ENCODE assay signal across 4 cellular contexts in the genomic region with DNA sequence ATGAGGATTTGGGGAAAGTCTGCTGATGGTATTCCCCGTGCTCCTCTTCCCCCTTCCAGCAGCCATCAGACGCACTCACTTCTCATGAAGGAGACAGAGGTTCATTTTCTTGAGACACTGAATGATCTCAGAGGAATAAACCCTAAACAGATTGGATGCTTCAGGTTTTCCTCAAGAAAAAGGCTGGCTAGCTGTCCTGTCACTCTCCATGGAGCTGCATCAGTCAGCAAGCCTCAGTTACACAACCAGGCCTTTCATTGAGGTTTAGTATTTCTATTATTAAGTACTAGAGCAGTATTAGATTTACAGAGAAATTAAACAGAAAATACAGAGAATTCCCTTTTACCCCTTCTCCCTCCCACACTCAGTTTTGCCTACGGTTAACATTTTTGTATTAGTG.
"Had no signal": no experiment of that assay in that cellular context is flagged by ENCODE, and none has a peak within 500 bp of the region (broad histone marks: within the 10 kb centered on the region; RNA-seq: fewer than 3 reads in every experiment).

No MANE protein-coding gene starts in this region.

- DNase-seq: H9, HCEC 1CT, IMR-90 had no signal

- ATAC-seq: GM23338 had no signal

- H3K4me3 ChIP-seq: GM23338 had no signal
